ENCODE assay signal across 12 cellular contexts in genomic region chr14:71169028-71169427, GRCh38.
A peak's percentile ranks its signal among the peaks of the same experiment; 100 is the strongest.
DNase-seq lines count a peak whose midpoint lies in the region; ATAC-seq and TF ChIP-seq lines count a peak whose summit lies in the region.
"Had no signal": no experiment of that assay in that cellular context is flagged by ENCODE, and none has a peak within 500 bp of the region (broad histone marks: within the 10 kb centered on the region; RNA-seq: fewer than 3 reads in every experiment).

No MANE protein-coding gene starts in this region.

- H3K79me2 ChIP-seq in OCI-LY1 (ENCODE audit: insufficient read depth, low read length) = no peaks in the 10 kb centered on the region

- TF ChIP-seq CTCF in OCI-LY1 (IDR thresholded peaks at IDR 0.05; ENCODE audit: low read length) (no peak), testis (IDR thresholded peaks at IDR 0.05) (no peak)

- H3F3A ChIP-seq in OCI-LY1 (ENCODE audit: insufficient read depth, low read length) = no peaks in the 10 kb centered on the region

- peaks cover 9% of the 10 kb centered on the region for H3K27me3 Mint-ChIP-seq in activated naive CD4-positive, alpha-beta T cell treated with anti-CD3 and anti-CD28 coated beads, Interleukin-2, amount 50 U/mL, for 24 hours
- peaks cover 7% of the 10 kb centered on the region for H3K27me3 Mint-ChIP-seq in activated naive CD8-positive, alpha-beta T cell treated with anti-CD3 and anti-CD28 coated beads, Interleukin-2, amount 50 U/mL, for 24 hours

- H3K27ac ChIP-seq in OCI-LY1 (ENCODE audit: low read depth, low read length, poor library complexity, severe bottlenecking) (no peak overlapping the region), testis (no peak overlapping the region)

- peak overlapping the region; percentile 66 for H3K4me2 ChIP-seq in OCI-LY1 (ENCODE audit: low read length)

- H3K27ac Mint-ChIP-seq in activated naive CD4-positive, alpha-beta T cell treated with anti-CD3 and anti-CD28 coated beads, Interleukin-2, amount 50 U/mL, for 24 hours = no peak overlapping the region
- H3K27ac Mint-ChIP-seq in activated naive CD8-positive, alpha-beta T cell treated with anti-CD3 and anti-CD28 coated beads, Interleukin-2, amount 50 U/mL, for 24 hours = peak overlapping the region; percentile 68

- peaks cover 13% of the 10 kb centered on the region for H3K4me1 Mint-ChIP-seq in activated naive CD4-positive, alpha-beta T cell treated with anti-CD3 and anti-CD28 coated beads, Interleukin-2, amount 50 U/mL, for 24 hours
- peaks cover 18% of the 10 kb centered on the region for H3K4me1 Mint-ChIP-seq in activated naive CD8-positive, alpha-beta T cell treated with anti-CD3 and anti-CD28 coated beads, Interleukin-2, amount 50 U/mL, for 24 hours

- no peak for TF ChIP-seq POLR2A in testis (IDR thresholded peaks at IDR 0.05)

- H3K27me3 ChIP-seq in OCI-LY1 (ENCODE audit: insufficient read depth, low read length) (no peaks in the 10 kb centered on the region), testis (no peaks in the 10 kb centered on the region)

- H3K36me3 Mint-ChIP-seq in activated naive CD4-positive, alpha-beta T cell treated with anti-CD3 and anti-CD28 coated beads, Interleukin-2, amount 50 U/mL, for 24 hours = no peaks in the 10 kb centered on the region
- no peaks in the 10 kb centered on the region for H3K36me3 Mint-ChIP-seq in activated naive CD8-positive, alpha-beta T cell treated with anti-CD3 and anti-CD28 coated beads, Interleukin-2, amount 50 U/mL, for 24 hours (ENCODE audit: low read depth)

- H3K36me3 ChIP-seq in OCI-LY1 (ENCODE audit: insufficient read depth, low read length) (no peaks in the 10 kb centered on the region), testis (ENCODE audit: low read depth, missing control alignments) (no peaks in the 10 kb centered on the region)

- peaks cover 8% of the 10 kb centered on the region for H3K4me1 ChIP-seq in OCI-LY1 (ENCODE audit: insufficient read depth, low read length, severe bottlenecking)
- H3K4me1 ChIP-seq in testis = peaks cover 14% of the 10 kb centered on the region

- H3K4me3 Mint-ChIP-seq in activated naive CD4-positive, alpha-beta T cell treated with anti-CD3 and anti-CD28 coated beads, Interleukin-2, amount 50 U/mL, for 24 hours = peak overlapping the region; percentile 53
- H3K4me3 Mint-ChIP-seq in activated naive CD8-positive, alpha-beta T cell treated with anti-CD3 and anti-CD28 coated beads, Interleukin-2, amount 50 U/mL, for 24 hours = peak overlapping the region; percentile 62

- H3K9me3 ChIP-seq in OCI-LY1 (ENCODE audit: low read length) = no peaks in the 10 kb centered on the region
- H3K9me3 ChIP-seq in testis = no peaks in the 10 kb centered on the region

- H3K9ac ChIP-seq in OCI-LY1 (ENCODE audit: low read length) = peak overlapping the region; percentile 51

- H2AFZ ChIP-seq in OCI-LY1 (ENCODE audit: low read length) = peak overlapping the region; percentile 98

- intact Hi-C loops in testis (cut with DNase I; ENCODE audit: low total_unique reads) = no loop called here

- H3K9me3 Mint-ChIP-seq in activated naive CD4-positive, alpha-beta T cell treated with anti-CD3 and anti-CD28 coated beads, Interleukin-2, amount 50 U/mL, for 24 hours = no peaks in the 10 kb centered on the region
- no peaks in the 10 kb centered on the region for H3K9me3 Mint-ChIP-seq in activated naive CD8-positive, alpha-beta T cell treated with anti-CD3 and anti-CD28 coated beads, Interleukin-2, amount 50 U/mL, for 24 hours

- no peak for DNase-seq in activated naive CD4-positive, alpha-beta T cell treated with Interleukin-2 at 50 U/mL for 16 hours
- DNase-seq in activated naive CD8-positive, alpha-beta T cell treated with anti-CD3 and anti-CD28 coated beads, Interleukin-2, amount 50 U/mL, for 24 hours = no peak
- DNase-seq in testis = peak; percentile 36
- DNase-seq in NCI-H524 (lab: John Stamatoyannopoulos, UW) = no peak
- DNase-seq in anterior cingulate cortex (lab: John Stamatoyannopoulos, UW) = no peak
- DNase-seq: central memory CD4-positive, alpha-beta T cell; NCI-H1930; PC-3; T-helper 9 cell had no signal

- H3K4me3 ChIP-seq in OCI-LY1 (ENCODE audit: low read depth, low read length, poor library complexity, severe bottlenecking) (peak overlapping the region; percentile 60), testis (peak overlapping the region in 1 of 2 donors; percentile 8)

- peak; percentile 48 for ATAC-seq in activated naive CD8-positive, alpha-beta T cell treated with anti-CD3 and anti-CD28 coated beads, Interleukin-2, amount 50 U/mL, for 24 hours
- no peak for ATAC-seq in HG03039 (IDR thresholded peaks at IDR 0.05; ENCODE audit: unreplicated experiment)
- ATAC-seq: PC-3 had no signal

- 59 to 70% methylated on average over 4 of the region's 4 CpGs for WGBS in testis, 2 donors

- no peaks in the 10 kb centered on the region for H3K9me2 ChIP-seq in OCI-LY1 (ENCODE audit: low read depth, low read length)

- H4K20me1 ChIP-seq in OCI-LY1 (ENCODE audit: insufficient read depth, low read length) = no peaks in the 10 kb centered on the region
